In genomic region chr5:142548739-142549275, GRCh38 we compare ENCODE assay signal across 8 cellular contexts.
DNase-seq lines count a peak whose midpoint lies in the region; ATAC-seq and TF ChIP-seq lines count a peak whose summit lies in the region.

No MANE protein-coding gene starts in this region.

- H3K4me1 ChIP-seq in mucosa of descending colon (ENCODE audit: low read depth) (no peaks in the 10 kb centered on the region), upper lobe of right lung (peaks cover 16% of the 10 kb centered on the region)

- TF ChIP-seq POLR2A in erythroblast (IDR thresholded peaks at IDR 0.05; ENCODE audit: low read length) = no peak

- intact Hi-C loops in mucosa of descending colon (cut with DNase I, micrococcal nuclease) = loop anchor here (2.0 to 5.0 kb wide), 2 partner anchors 396 to 397 kb away; no protein-coding TSS in a partner anchor
- intact Hi-C loops in upper lobe of right lung (cut with DNase I) = loop anchor here (5.0 kb wide), 1 partner anchor 397 kb away; no protein-coding TSS in a partner anchor

- peaks cover 7% of the 10 kb centered on the region for H3K27me3 ChIP-seq in upper lobe of right lung

- peak; percentile 66 for DNase-seq in COLO829 (ENCODE audit: low spot score)
- DNase-seq in HCEC 1CT = peak; percentile 95
- DNase-seq in NCI-H446 (lab: John Stamatoyannopoulos, UW) = peak; percentile 18 to 71
- peak; percentile 3 for DNase-seq in activated CD4-positive, alpha-beta T cell treated with anti-CD3 and anti-CD28 coated beads, Interleukin-2, amount 50 U/mL, for 1 hour
- peak; percentile 41 to 45 for DNase-seq in erythroblast (lab: John Stamatoyannopoulos, UW)
- peak in 2 of 3 donors; percentile 27 to 75 for DNase-seq in mucosa of descending colon
- DNase-seq in upper lobe of right lung = no peak
- DNase-seq in cortex of kidney (lab: John Stamatoyannopoulos, UW) = no peak

- peak; percentile 97 for ATAC-seq in mucosa of descending colon
- ATAC-seq in upper lobe of right lung = peak; percentile 96

- no peak overlapping the region for H3K27ac ChIP-seq in upper lobe of right lung

- TF ChIP-seq CTCF in mucosa of descending colon (IDR thresholded peaks at IDR 0.05) (peak; percentile 46), upper lobe of right lung (IDR thresholded peaks at IDR 0.05) (peak; percentile 80)

- no peak overlapping the region for H3K4me3 ChIP-seq in mucosa of descending colon
- no peak overlapping the region for H3K4me3 ChIP-seq in upper lobe of right lung

- H3K9me3 ChIP-seq in mucosa of descending colon (no peaks in the 10 kb centered on the region), upper lobe of right lung (no peaks in the 10 kb centered on the region)

- H3K36me3 ChIP-seq in mucosa of descending colon (ENCODE audit: low read depth) = no peaks in the 10 kb centered on the region
- no peaks in the 10 kb centered on the region for H3K36me3 ChIP-seq in upper lobe of right lung

Comparison
In these comparisons a context has a peak if more than half of its experiments do, and no peak if none do; other contexts are left out.
1. DNase-seq: peak in COLO829 (single experiment), HCEC 1CT (single experiment), NCI-H446 (2 of 2), activated CD4-positive, alpha-beta T cell treated with anti-CD3 and anti-CD28 coated beads, Interleukin-2, amount 50 U/mL, for 1 hour (single experiment), erythroblast (2 of 2) and mucosa of descending colon (2 of 3); none in upper lobe of right lung (single experiment) and cortex of kidney (single experiment).